ENCODE assay signal across 9 cellular contexts in the genomic region with DNA sequence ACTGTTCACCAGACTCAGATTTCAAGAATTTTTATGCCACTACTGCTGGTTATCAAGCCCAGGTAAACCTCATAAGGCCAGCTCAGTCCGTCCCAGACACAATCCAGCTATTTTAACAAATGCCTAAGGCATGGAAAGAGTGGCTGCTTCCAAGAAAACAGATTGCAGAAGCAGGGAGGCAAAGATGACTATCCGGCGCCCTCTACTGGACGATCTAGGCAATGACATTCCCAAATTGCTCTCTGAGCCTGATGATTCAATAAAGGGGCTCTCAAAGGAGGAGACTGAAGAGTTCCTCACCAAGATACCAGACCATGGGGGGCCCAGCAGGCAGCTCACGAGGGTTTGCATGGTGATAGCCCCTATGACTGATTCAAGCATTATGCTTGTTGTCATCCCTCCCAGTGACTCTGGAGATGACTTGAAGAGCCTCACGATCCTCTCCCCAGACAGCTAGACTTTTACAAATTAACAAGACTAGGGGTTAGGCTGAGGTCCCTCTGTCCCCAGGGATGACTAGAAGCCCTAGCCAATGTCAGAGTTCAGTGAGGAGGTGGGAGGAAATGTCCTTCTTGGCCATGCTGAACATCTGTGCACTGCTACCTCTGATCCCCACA. TPM values are rescaled to one million over a fixed set of nuclear protein-coding genes. Genes with fewer than 3 reads are reported as not detected.
A peak's percentile ranks its signal among the peaks of the same experiment; 100 is the strongest.
DNase-seq lines count a peak whose midpoint lies in the region; ATAC-seq and TF ChIP-seq lines count a peak whose summit lies in the region.
"Had no signal": no experiment of that assay in that cellular context is flagged by ENCODE, and none has a peak within 500 bp of the region (broad histone marks: within the 10 kb centered on the region; RNA-seq: fewer than 3 reads in every experiment).

No MANE protein-coding gene starts in this region.

- no peaks in the 10 kb centered on the region for H3K9me3 ChIP-seq in neural progenitor cell (ENCODE audit: low read depth)
- H3K9me3 ChIP-seq: SJCRH30 had no signal

- peak; percentile 90 for TF ChIP-seq CTCF in activated CD8-positive, alpha-beta T cell treated with anti-CD3 and anti-CD28 coated beads for 36 hours (IDR thresholded peaks at IDR 0.05)
- TF ChIP-seq CTCF in neural progenitor cell (IDR thresholded peaks at IDR 0.05), result peak; percentile 89

- no peak overlapping the region for H3K27ac Mint-ChIP-seq in activated CD8-positive, alpha-beta T cell treated with anti-CD3 and anti-CD28 coated beads for 36 hours
- no peak overlapping the region for H3K27ac Mint-ChIP-seq in neural progenitor cell

- no peaks in the 10 kb centered on the region for H3K36me3 ChIP-seq in neural progenitor cell
- H3K36me3 ChIP-seq: SJCRH30 had no signal

- H3K27me3 Mint-ChIP-seq in activated CD8-positive, alpha-beta T cell treated with anti-CD3 and anti-CD28 coated beads for 36 hours, result no peaks in the 10 kb centered on the region
- H3K27me3 Mint-ChIP-seq in neural progenitor cell (ENCODE audit: insufficient read depth, low read depth), result no peaks in the 10 kb centered on the region

- H3K4me3 Mint-ChIP-seq in activated CD8-positive, alpha-beta T cell treated with anti-CD3 and anti-CD28 coated beads for 36 hours, result no peak overlapping the region
- H3K4me3 Mint-ChIP-seq in neural progenitor cell, result no peak overlapping the region

- CTCF ChIA-PET in activated CD8-positive, alpha-beta T cell treated with anti-CD3 and anti-CD28 coated beads for 36 hours (lab: Charles Lee), result interaction anchor here (0.8 to 3.5 kb wide), 18 partner anchors 9 to 484 kb away, joined by 3 to 31 read pairs (median 5); no protein-coding TSS in a partner anchor

- H3K27ac ChIP-seq in neural progenitor cell, result no peak overlapping the region
- H3K27ac ChIP-seq: SJCRH30 had no signal

- peaks cover 16% of the 10 kb centered on the region for H3K9me3 Mint-ChIP-seq in activated CD8-positive, alpha-beta T cell treated with anti-CD3 and anti-CD28 coated beads for 36 hours
- peaks cover 13% of the 10 kb centered on the region for H3K9me3 Mint-ChIP-seq in neural progenitor cell

- no peaks in the 10 kb centered on the region for H3K79me2 ChIP-seq in neural progenitor cell (ENCODE audit: low read depth)

- no peaks in the 10 kb centered on the region for H3F3A ChIP-seq in neural progenitor cell (ENCODE audit: low read depth)

- no peaks in the 10 kb centered on the region for H3K4me1 ChIP-seq in neural progenitor cell
- H3K4me1 ChIP-seq: SJCRH30 had no signal

- no peak overlapping the region for H3K4me2 ChIP-seq in neural progenitor cell

- no peak overlapping the region for H3K4me3 ChIP-seq in neural progenitor cell
- H3K4me3 ChIP-seq: SJCRH30 had no signal

- intact Hi-C loops in activated CD8-positive, alpha-beta T cell treated with anti-CD3 and anti-CD28 coated beads for 36 hours (cut with micrococcal nuclease), result loop anchor here (5.0 kb wide), 1 partner anchor 48 kb away; a partner anchor contains a TSS

- no peaks in the 10 kb centered on the region for H4K20me1 ChIP-seq in neural progenitor cell (ENCODE audit: low read depth)

- peaks cover 2% of the 10 kb centered on the region for H3K4me1 Mint-ChIP-seq in activated CD8-positive, alpha-beta T cell treated with anti-CD3 and anti-CD28 coated beads for 36 hours (ENCODE audit: low read depth)
- H3K4me1 Mint-ChIP-seq in neural progenitor cell, result no peaks in the 10 kb centered on the region

- ATAC-seq in GM21360 (IDR thresholded peaks at IDR 0.05; ENCODE audit: unreplicated experiment), result peak; percentile 61
- peak; percentile 13 for ATAC-seq in activated CD8-positive, alpha-beta T cell treated with anti-CD3 and anti-CD28 coated beads for 36 hours
- ATAC-seq in GM18858 (IDR thresholded peaks at IDR 0.05; ENCODE audit: unreplicated experiment), result no peak
- no peak for ATAC-seq in HG03457 (IDR thresholded peaks at IDR 0.05; ENCODE audit: unreplicated experiment)

- no peaks in the 10 kb centered on the region for H3K27me3 ChIP-seq in neural progenitor cell
- H3K27me3 ChIP-seq: SJCRH30 had no signal

- H2AFZ ChIP-seq in neural progenitor cell (replicated peaks), result peak overlapping the region; percentile 93

- DNase-seq in COLO668 (lab: John Stamatoyannopoulos, UW; ENCODE audit: unreplicated experiment), result peak; percentile 32
- peak; percentile 40 for DNase-seq in NCI-H1105 treated with DMSO at 0.1 percent for 48 hours (lab: John Stamatoyannopoulos, UW)
- peak; percentile 57 for DNase-seq in activated CD8-positive, alpha-beta T cell treated with anti-CD3 and anti-CD28 coated beads for 36 hours
- DNase-seq in fibroblast of peridontal ligament (ENCODE audit: extremely low read depth), result peak; percentile 76
- peak; percentile 61 for DNase-seq in neural progenitor cell (ENCODE audit: low spot score)

- no peak overlapping the region for H3K9ac ChIP-seq in neural progenitor cell

- POLR2A ChIA-PET in activated CD8-positive, alpha-beta T cell treated with anti-CD3 and anti-CD28 coated beads for 36 hours (lab: Charles Lee), result no interaction called here

- peaks cover 8% of the 10 kb centered on the region for H3K36me3 Mint-ChIP-seq in activated CD8-positive, alpha-beta T cell treated with anti-CD3 and anti-CD28 coated beads for 36 hours (ENCODE audit: low read depth)
- H3K36me3 Mint-ChIP-seq in neural progenitor cell, result no peaks in the 10 kb centered on the region

RNA-seq across cellular contexts. Expression of a gene that starts 25.0 kb away (rescaled TPM):
- 1 to 10 TPM; 6.3 to 7.5 TPM for total RNA-seq in activated CD8-positive, alpha-beta T cell treated with anti-CD3 and anti-CD28 coated beads for 36 hours
- total RNA-seq in neural progenitor cell (ENCODE audit: low replicate concordance), result 0.34 and 0.46 TPM in 2 replicates

RNA-seq across cellular contexts. Expression of a gene that starts 45.8 kb away (rescaled TPM):
- total RNA-seq in activated CD8-positive, alpha-beta T cell treated with anti-CD3 and anti-CD28 coated beads for 36 hours, result 1 to 10 TPM; 1.4 to 1.6 TPM
- 0.19 and 0.88 TPM in 2 replicates for total RNA-seq in neural progenitor cell (ENCODE audit: low replicate concordance)
- total RNA-seq: SJCRH30 had no signal

Comparison
In these comparisons a context has a peak if more than half of its experiments do, and no peak if none do; other contexts are left out.
1. ATAC-seq: peak in GM21360 (single experiment) and activated CD8-positive, alpha-beta T cell treated with anti-CD3 and anti-CD28 coated beads for 36 hours (single experiment); none in GM18858 (single experiment) and HG03457 (single experiment).
2. Peak in every context shown above with its lines, with median percentiles within 50 percentile points of each other: DNase-seq.